ENCODE assay signal across 14 cellular contexts in the genomic region with DNA sequence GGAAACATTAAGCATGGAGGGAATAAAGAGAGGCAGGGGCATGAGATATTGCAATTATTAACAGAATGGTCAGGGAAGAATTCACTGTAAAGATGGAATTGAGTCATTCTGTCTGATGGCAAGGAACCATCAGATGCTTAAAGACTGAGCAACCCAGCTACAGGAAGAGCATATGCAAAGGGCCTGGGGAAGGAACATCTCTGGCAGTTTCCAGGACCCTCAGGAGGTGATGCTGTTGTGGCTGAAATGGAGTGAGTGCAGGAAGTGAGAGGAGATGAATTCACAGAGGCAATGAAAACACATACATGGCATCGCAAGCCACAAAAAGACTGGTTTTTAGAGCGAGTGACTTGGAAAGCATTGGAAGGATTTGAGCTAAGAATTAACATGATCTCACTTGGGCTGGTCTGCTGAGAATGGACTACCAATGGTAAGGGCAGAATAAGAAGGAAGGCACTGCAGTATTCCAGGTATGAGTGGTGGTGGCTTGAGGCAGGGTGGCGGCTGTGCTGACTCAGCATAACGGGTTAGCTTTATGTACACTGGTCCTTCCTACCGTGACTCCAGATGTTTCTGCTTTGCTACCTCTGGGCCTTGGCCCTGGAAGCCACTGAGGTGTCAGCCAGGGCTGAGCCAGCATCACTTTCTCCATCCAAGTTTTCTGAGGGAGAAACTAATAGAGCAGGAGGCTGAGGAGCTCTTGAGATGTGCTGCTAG. TPM values are rescaled to one million over a fixed set of nuclear protein-coding genes. Genes with fewer than 3 reads are reported as not detected.
DNase-seq lines count a peak whose midpoint lies in the region; ATAC-seq, FAIRE-seq and TF ChIP-seq lines count a peak whose summit lies in the region.
"Had no signal": no experiment of that assay in that cellular context is flagged by ENCODE, and none has a peak within 500 bp of the region (broad histone marks: within the 10 kb centered on the region; RNA-seq: fewer than 3 reads in every experiment).

No MANE protein-coding gene starts in this region.

- no peak for TF ChIP-seq EP300 in GM12878 (IDR thresholded peaks at IDR 0.05; ENCODE audit: borderline replicate concordance in 1 of 2, control insufficient read depth in 1 of 2, low read depth in 2 of 2, low read length in 2 of 2)

- no peaks in the 10 kb centered on the region; a peak in 2 of 4 replicates for H3K36me3 ChIP-seq in GM12878 (ENCODE audit: control insufficient read depth in 2 of 2, insufficient read depth in 2 of 2, low read length in 1 of 2)

- POLR2A ChIA-PET in GM12878 (lab: Charles Lee), result no interaction called here

- RAD21 ChIA-PET in GM12878 (lab: Charles Lee; ENCODE audit: unreplicated experiment), result no interaction called here

- TF ChIP-seq CTCF in GM12878 (IDR thresholded peaks at IDR 0.05 in 2 of 3, conservative IDR thresholded peaks at IDR 0.05 in 1 of 3; ENCODE audit: control insufficient read depth in 2 of 3, extremely low read depth in 1 of 3, insufficient read depth in 1 of 3, low read depth in 3 of 3, low read length in 3 of 3), result no peak

- no peaks in the 10 kb centered on the region for H3K4me1 ChIP-seq in GM12878 (ENCODE audit: control insufficient read depth, insufficient read depth, low read length)

- ATAC-seq in GM12878 (no peak), GM21576 (IDR thresholded peaks at IDR 0.05; ENCODE audit: unreplicated experiment) (no peak)

- H2AFZ ChIP-seq in GM12878 (ENCODE audit: control insufficient read depth, low read depth, low read length), result no peak overlapping the region
- H2AFZ ChIP-seq: GM23248 had no signal

- 90% methylated on average over 5 of the region's 5 CpGs for WGBS in GM12878 (ENCODE audit: insufficient coverage, insufficient replicate concordance, low lambda C conversion rate, missing lambda C conversion rate)

- no peaks in the 10 kb centered on the region for H3K27me3 ChIP-seq in GM12878 (replicated peaks in 1 of 2; ENCODE audit: control insufficient read depth in 2 of 2, insufficient read depth in 2 of 2, low read length in 1 of 2)
- H3K27me3 ChIP-seq: BLaER1 treated with 17β-estradiol and CSF1 and Interleukin-3, amounts not matched to agents 10 nM and 100 nM had no signal

- no peaks in the 10 kb centered on the region for H3K79me2 ChIP-seq in GM12878 (ENCODE audit: control insufficient read depth, insufficient read depth, low read length)

- SMC1A ChIA-PET in GM12878 (lab: Charles Lee; ENCODE audit: uncharacterized antibody, unreplicated experiment), result no interaction called here

- no peak for TF ChIP-seq POLR2A in GM12878 (IDR thresholded peaks at IDR 0.05; ENCODE audit: low read depth, low read length)

- H3K4me2 ChIP-seq in GM12878 (ENCODE audit: control insufficient read depth, insufficient read depth), result no peak overlapping the region
- H3K4me2 ChIP-seq: BLaER1 treated with 17β-estradiol and CSF1 and Interleukin-3, amounts not matched to agents 10 nM and 100 nM had no signal

- no peak overlapping the region for H3K9ac ChIP-seq in GM12878 (ENCODE audit: control insufficient read depth, insufficient read depth, low read length)
- H3K9ac ChIP-seq: BLaER1 treated with 17β-estradiol and CSF1 and Interleukin-3, amounts not matched to agents 10 nM and 100 nM; GM23248 had no signal

- no peaks in the 10 kb centered on the region for H3K9me3 ChIP-seq in GM12878 (replicated peaks; ENCODE audit: control insufficient read depth, insufficient read depth, low read length)

- no peak overlapping the region for H3K27ac ChIP-seq in GM12878 (ENCODE audit: control insufficient read depth, insufficient read depth)
- H3K27ac ChIP-seq: BLaER1 treated with 17β-estradiol and CSF1 and Interleukin-3, amounts not matched to agents 10 nM and 100 nM; GM23248 had no signal

- no peak for TF ChIP-seq RAD21 in GM12878 (IDR thresholded peaks at IDR 0.05; ENCODE audit: insufficient read depth, low read depth, low read length)

- no peak overlapping the region for H3K4me3 ChIP-seq in GM12878
- H3K4me3 ChIP-seq: BLaER1 treated with 17β-estradiol and CSF1 and Interleukin-3, amounts not matched to agents 10 nM and 100 nM; GM23248 had no signal

- peak; percentile 7 for FAIRE-seq in GM12878 (lab: Jason Lieb, UNC)
- FAIRE-seq: GM18507 had no signal

- in situ Hi-C loops in GM12878 (cut with MboI), result no loop called here

- no TSS peak for BruUV-seq in GM12878 (replicated peaks; lab: Mats Ljungman, UMichigan)

- CTCF ChIA-PET in GM12878 (lab: Yijun Ruan, JAX), result no interaction called here

- peak; percentile 11 for DNase-seq in HK-2 (ENCODE audit: unreplicated experiment)
- DNase-seq in GM12878 (ENCODE audit: low read depth, low spot score), result no peak
- peak; percentile 38 for DNase-seq in glomerular visceral epithelial cell (ENCODE audit: extremely low spot score)
- no peak for DNase-seq in activated gamma-delta T cell (lab: John Stamatoyannopoulos, UW)
- DNase-seq: AML-193; CD4-positive, CD25-positive, alpha-beta regulatory T cell; DMS53; GF-D8; GM23248; H9; KG1 had no signal

- H4K20me1 ChIP-seq in GM12878 (ENCODE audit: control insufficient read depth, insufficient read depth), result no peaks in the 10 kb centered on the region
- H4K20me1 ChIP-seq: BLaER1 treated with 17β-estradiol and CSF1 and Interleukin-3, amounts not matched to agents 10 nM and 100 nM had no signal

- intact Hi-C loops in GM12878 (cut with micrococcal nuclease; ENCODE audit: unreplicated experiment), result no loop called here

RNA-seq across cellular contexts. Expression of a gene that starts 13.1 kb away (rescaled TPM):
- 137 and 149 TPM in 2 replicates for total RNA-seq in GM12878 (2013; cell fraction: nucleolus; rRNA removed)
- total RNA-seq in GM12878 (2014; rRNA removed), result 14.2 and 15.1 TPM in 2 replicates
- total RNA-seq in GM12878 (2014; rRNA removed; fragmentation: Illumina TruSeq; extraction: Trizol), result 12.7 and 13.5 TPM in 2 replicates
- total RNA-seq in GM12878 (2021), result 15.2 and 15.7 TPM in 2 replicates
- polyA plus RNA-seq in GM12878 (2011; ENCODE audit: low read depth), result 21.5 TPM
- polyA plus RNA-seq in GM12878 (2011; rRNA removed), result 42.1 and 49.7 TPM in 2 replicates
- polyA plus RNA-seq in GM12878 (2011; cell fraction: cytosol; rRNA removed), result 21.8 and 27.6 TPM in 2 replicates
- 99.9 and 135 TPM in 2 replicates for polyA plus RNA-seq in GM12878 (2011; cell fraction: nucleus; rRNA removed)
- polyA plus RNA-seq in GM12878 (2012), result 21.3 and 28.2 TPM in 2 replicates
- 20.8 and 27.3 TPM in 2 replicates for polyA plus RNA-seq in GM12878 (2014; fragmentation: Illumina TruSeq; extraction: Trizol)
- polyA plus RNA-seq in GM12878 (2014; fragmentation: Nextera tagmentation; extraction: Ambion mirVana), result 1 to 10 TPM; 5.8 to 8.4 TPM
- polyA plus RNA-seq in GM12878 (2014; rRNA removed), result 15.7 and 16.3 TPM in 2 replicates
- polyA plus RNA-seq in GM12878 (2016; fragmentation: Nextera tagmentation; extraction: Ambion mirVana), result 10 to 100 TPM in 1 of 2 experiments, 1 to 10 TPM in 1; 8.9 to 11.3 TPM
- polyA minus RNA-seq in GM12878 (2011; rRNA and poly(A)+ RNA removed), result 59.2 and 67.2 TPM in 2 replicates
- 9.0 and 11.8 TPM in 2 replicates for polyA minus RNA-seq in GM12878 (2011; cell fraction: cytosol; rRNA and poly(A)+ RNA removed)
- polyA minus RNA-seq in GM12878 (2011; cell fraction: nucleus; rRNA and poly(A)+ RNA removed), result 42.1 and 50.7 TPM in 2 replicates

RNA-seq across cellular contexts. Expression of a gene that starts 25.2 kb away (rescaled TPM):
- 206 and 211 TPM in 2 replicates for total RNA-seq in GM12878 (2013; cell fraction: nucleolus; rRNA removed)
- 16.4 and 21.0 TPM in 2 replicates for total RNA-seq in GM12878 (2014; rRNA removed)
- 15.7 and 19.1 TPM in 2 replicates for total RNA-seq in GM12878 (2014; rRNA removed; fragmentation: Illumina TruSeq; extraction: Trizol)
- 17.6 and 19.5 TPM in 2 replicates for total RNA-seq in GM12878 (2021)
- 32.0 TPM for polyA plus RNA-seq in GM12878 (2011; ENCODE audit: low read depth)
- 60.1 and 64.3 TPM in 2 replicates for polyA plus RNA-seq in GM12878 (2011; rRNA removed)
- 33.3 and 43.0 TPM in 2 replicates for polyA plus RNA-seq in GM12878 (2011; cell fraction: cytosol; rRNA removed)
- 116 and 165 TPM in 2 replicates for polyA plus RNA-seq in GM12878 (2011; cell fraction: nucleus; rRNA removed)
- polyA plus RNA-seq in GM12878 (2012), result 33.4 and 39.6 TPM in 2 replicates
- 22.8 and 26.7 TPM in 2 replicates for polyA plus RNA-seq in GM12878 (2014; fragmentation: Illumina TruSeq; extraction: Trizol)
- polyA plus RNA-seq in GM12878 (2014; fragmentation: Nextera tagmentation; extraction: Ambion mirVana), result 1 to 10 TPM; 5.6 TPM
- polyA plus RNA-seq in GM12878 (2014; rRNA removed), result 18.0 and 22.4 TPM in 2 replicates
- polyA plus RNA-seq in GM12878 (2016; fragmentation: Nextera tagmentation; extraction: Ambion mirVana), result 10 to 100 TPM in 1 of 2 experiments, 1 to 10 TPM in 1; 9.8 to 10.5 TPM
- 61.2 and 67.0 TPM in 2 replicates for polyA minus RNA-seq in GM12878 (2011; rRNA and poly(A)+ RNA removed)
- 4.8 and 9.1 TPM in 2 replicates for polyA minus RNA-seq in GM12878 (2011; cell fraction: cytosol; rRNA and poly(A)+ RNA removed)
- 26.5 and 28.0 TPM in 2 replicates for polyA minus RNA-seq in GM12878 (2011; cell fraction: nucleus; rRNA and poly(A)+ RNA removed)

RNA-seq across cellular contexts. Expression of a gene that starts 30.5 kb away (rescaled TPM):
- 38.7 and 39.2 TPM in 2 replicates for total RNA-seq in GM12878 (2013; cell fraction: nucleolus; rRNA removed)
- total RNA-seq in GM12878 (2014; rRNA removed) (7.2 and 8.2 TPM in 2 replicates), GM12878 (2014; rRNA removed; fragmentation: Illumina TruSeq; extraction: Trizol) (13.6 and 14.0 TPM in 2 replicates), GM12878 (2021) (15.6 and 16.7 TPM in 2 replicates)
- 14.8 TPM for polyA plus RNA-seq in GM12878 (2011; ENCODE audit: low read depth)
- polyA plus RNA-seq in GM12878 (2011; rRNA removed) (25.5 and 28.0 TPM in 2 replicates), GM12878 (2014; fragmentation: Illumina TruSeq; extraction: Trizol) (18.7 and 20.7 TPM in 2 replicates), GM12878 (2014; fragmentation: Nextera tagmentation; extraction: Ambion mirVana) (10 to 100 TPM; 15.6 to 15.9 TPM), GM12878 (2014; rRNA removed) (16.0 and 16.7 TPM in 2 replicates), GM12878 (2016; fragmentation: Nextera tagmentation; extraction: Ambion mirVana) (10 to 100 TPM; 11.2 to 13.2 TPM)
- polyA plus RNA-seq in GM12878 (2011; cell fraction: cytosol; rRNA removed), result 21.4 and 23.1 TPM in 2 replicates
- polyA plus RNA-seq in GM12878 (2011; cell fraction: nucleus; rRNA removed), result 52.3 and 54.4 TPM in 2 replicates
- 17.9 and 19.6 TPM in 2 replicates for polyA plus RNA-seq in GM12878 (2012)
- polyA minus RNA-seq in GM12878 (2011; rRNA and poly(A)+ RNA removed), result 24.4 and 31.8 TPM in 2 replicates
- 7.4 and 9.5 TPM in 2 replicates for polyA minus RNA-seq in GM12878 (2011; cell fraction: cytosol; rRNA and poly(A)+ RNA removed)
- polyA minus RNA-seq in GM12878 (2011; cell fraction: nucleus; rRNA and poly(A)+ RNA removed), result 14.6 and 23.2 TPM in 2 replicates

RNA-seq across cellular contexts. Expression of a gene that starts 44.3 kb away (rescaled TPM):
- 227 and 232 TPM in 2 replicates for total RNA-seq in GM12878 (2013; cell fraction: nucleolus; rRNA removed)
- 24.7 and 28.3 TPM in 2 replicates for total RNA-seq in GM12878 (2014; rRNA removed)
- 26.3 and 27.5 TPM in 2 replicates for total RNA-seq in GM12878 (2014; rRNA removed; fragmentation: Illumina TruSeq; extraction: Trizol)
- total RNA-seq in GM12878 (2021), result 28.5 and 32.7 TPM in 2 replicates
- 17.7 TPM for polyA plus RNA-seq in GM12878 (2011; ENCODE audit: low read depth)
- 70.8 and 76.4 TPM in 2 replicates for polyA plus RNA-seq in GM12878 (2011; rRNA removed)
- 54.8 and 60.3 TPM in 2 replicates for polyA plus RNA-seq in GM12878 (2011; cell fraction: cytosol; rRNA removed)
- 226 and 267 TPM in 2 replicates for polyA plus RNA-seq in GM12878 (2011; cell fraction: nucleus; rRNA removed)
- polyA plus RNA-seq in GM12878 (2012), result 20.4 and 30.9 TPM in 2 replicates
- 29.8 and 31.7 TPM in 2 replicates for polyA plus RNA-seq in GM12878 (2014; fragmentation: Illumina TruSeq; extraction: Trizol)
- 10 to 100 TPM; 14.7 to 30.9 TPM for polyA plus RNA-seq in GM12878 (2014; fragmentation: Nextera tagmentation; extraction: Ambion mirVana)
- 25.9 and 29.4 TPM in 2 replicates for polyA plus RNA-seq in GM12878 (2014; rRNA removed)
- 10 to 100 TPM; 16.3 to 16.7 TPM for polyA plus RNA-seq in GM12878 (2016; fragmentation: Nextera tagmentation; extraction: Ambion mirVana)
- polyA minus RNA-seq in GM12878 (2011; rRNA and poly(A)+ RNA removed), result 117 TPM in 2 replicates
- polyA minus RNA-seq in GM12878 (2011; cell fraction: cytosol; rRNA and poly(A)+ RNA removed), result 14.4 and 20.5 TPM in 2 replicates
- polyA minus RNA-seq in GM12878 (2011; cell fraction: nucleus; rRNA and poly(A)+ RNA removed), result 83.3 and 115 TPM in 2 replicates

Comparison
In these comparisons a context has a peak if more than half of its experiments do, and no peak if none do; other contexts are left out.
1. DNase-seq: peak in HK-2 (single experiment) and glomerular visceral epithelial cell (single experiment); none in GM12878 (single experiment) and activated gamma-delta T cell (single experiment).